ENCODE assay signal across 18 cellular contexts in the genomic region with DNA sequence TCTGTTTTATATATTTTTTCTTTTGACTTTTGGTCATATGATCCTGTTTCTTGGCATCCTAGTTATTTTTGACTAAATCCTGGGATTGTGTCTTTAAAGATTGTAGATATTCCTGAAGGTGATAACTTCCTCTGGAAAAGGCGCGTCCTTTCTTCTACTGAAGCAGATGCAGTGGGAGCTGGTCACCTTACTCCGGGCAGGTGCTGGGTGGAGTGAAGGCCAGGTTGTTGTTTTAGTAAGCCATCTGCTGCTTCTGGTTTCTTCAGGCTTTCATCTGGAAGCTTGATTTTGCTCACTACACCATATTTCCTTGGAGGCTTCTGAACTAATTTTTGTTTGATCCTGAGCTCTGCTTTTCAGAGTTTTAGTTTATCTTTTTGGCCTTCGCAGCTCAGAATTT. TPM values are rescaled to one million over a fixed set of nuclear protein-coding genes. Genes with fewer than 3 reads are reported as not detected.
A peak's percentile ranks its signal among the peaks of the same experiment; 100 is the strongest.
DNase-seq lines count a peak whose midpoint lies in the region; ATAC-seq lines count a peak whose summit lies in the region.
"Had no signal": no experiment of that assay in that cellular context is flagged by ENCODE, and none has a peak within 500 bp of the region (broad histone marks: within the 10 kb centered on the region; RNA-seq: fewer than 3 reads in every experiment).

No MANE protein-coding gene starts in this region.

- H2BK15ac ChIP-seq in neuronal stem cell (ENCODE audit: low read length) = no peak overlapping the region

- H3K79me1 ChIP-seq in neuronal stem cell (ENCODE audit: low read depth, low read length) = peaks cover 3% of the 10 kb centered on the region

- H3K27ac Mint-ChIP-seq in CD4-positive, alpha-beta memory T cell = peak overlapping the region in 3 of 7 donors; percentile 43 to 79 (median 60)
- H3K27ac Mint-ChIP-seq: B cell had no signal

- no peak overlapping the region for H2BK120ac ChIP-seq in neuronal stem cell (ENCODE audit: low read depth, low read length)

- intact Hi-C loops in CD4-positive, alpha-beta memory T cell (cut with micrococcal nuclease) = no loop called here

- H3K9me3 Mint-ChIP-seq in CD4-positive, alpha-beta memory T cell = peaks cover 0 to 2% (median 0%) of the 10 kb centered on the region in 8 donors
- H3K9me3 Mint-ChIP-seq: natural killer cell treated with Interleukin-12 subunit alpha and Interleukin-12 subunit beta and Interleukin-15 and Interleukin-18, amount 100 ng/mL, for 72 hours had no signal

- H2AFZ ChIP-seq in neuronal stem cell (ENCODE audit: low read length) = no peak overlapping the region

- no peak overlapping the region for H3K23ac ChIP-seq in neuronal stem cell (ENCODE audit: low read depth, low read length, poor library complexity)

- H2BK12ac ChIP-seq in neuronal stem cell (ENCODE audit: low read length) = no peak overlapping the region

- peaks cover 0 to 19% (median 12%) of the 10 kb centered on the region in 11 experiments; a peak in 20 of 22 replicates for H3K36me3 ChIP-seq in BLaER1 treated with 17β-estradiol and CSF1 and Interleukin-3, amounts not matched to agents 10 nM and 100 nM
- no peaks in the 10 kb centered on the region for H3K36me3 ChIP-seq in CD4-positive, alpha-beta memory T cell (ENCODE audit: insufficient read depth, low read length)
- H3K36me3 ChIP-seq in neuronal stem cell (replicated peaks in 1 of 2; ENCODE audit: control insufficient read depth in 2 of 2, insufficient read depth in 2 of 2, low read length in 2 of 2) = peaks cover 0 to 6% of the 10 kb centered on the region in 2 donors
- H3K36me3 ChIP-seq: prostate gland had no signal

- no peak overlapping the region for H4K91ac ChIP-seq in neuronal stem cell (ENCODE audit: low read depth, low read length, poor library complexity)

- H4K20me1 ChIP-seq in BLaER1 treated with 17β-estradiol and CSF1 and Interleukin-3, amounts not matched to agents 10 nM and 100 nM = peaks cover 66 to 100% (median 92%) of the 10 kb centered on the region in 11 experiments; a peak in 21 of 22 replicates

- H2BK5ac ChIP-seq in neuronal stem cell (ENCODE audit: low read length) = no peak overlapping the region

- ATAC-seq in HG02938 (IDR thresholded peaks at IDR 0.05; ENCODE audit: unreplicated experiment) = no peak
- no peak for ATAC-seq in GM18520 (IDR thresholded peaks at IDR 0.05; ENCODE audit: unreplicated experiment)
- ATAC-seq: natural killer cell treated with Interleukin-12 subunit alpha and Interleukin-12 subunit beta and Interleukin-15 and Interleukin-18, amount 100 ng/mL, for 72 hours had no signal

- no peak for DNase-seq in CD4-positive, alpha-beta memory T cell
- peak; percentile 5 for DNase-seq in SK-N-DZ (ENCODE audit: low spot score)
- peak; percentile 48 for DNase-seq in left kidney (ENCODE audit: low read depth, low spot score)
- DNase-seq in neuronal stem cell (ENCODE audit: low spot score) = no peak
- DNase-seq: activated CD8-positive, alpha-beta T cell treated with anti-CD3 and anti-CD28 coated beads for 36 hours; amniotic stem cell; caudate nucleus; effector CD8-positive, alpha-beta T cell; NCI-H1417; small intestine; stimulated activated CD4-positive, alpha-beta T cell treated with anti-CD3 and anti-CD28 coated beads, Interleukin-4, amount 100 ng/mL, for 24 hours; SW 1271 had no signal

- peaks cover 6 to 11% of the 10 kb centered on the region in 2 donors for H3K36me3 Mint-ChIP-seq in CD4-positive, alpha-beta memory T cell

- WGBS in neuronal stem cell (ENCODE audit: extremely low coverage in 2 of 2, insufficient read length in 2 of 2, insufficient replicate concordance in 1 of 2), 2 donors = no CpG with 5 or more reads among the region's 4 CpGs

- H2AK5ac ChIP-seq in neuronal stem cell (ENCODE audit: low read depth, low read length) = no peak overlapping the region

- peak overlapping the region in 2 of 11 experiments; percentile 47 to 48; a peak in 2 of 22 replicates for H3K9ac ChIP-seq in BLaER1 treated with 17β-estradiol and CSF1 and Interleukin-3, amounts not matched to agents 10 nM and 100 nM
- H3K9ac ChIP-seq in neuronal stem cell (ENCODE audit: low read depth, low read length, poor library complexity) = no peak overlapping the region

- H3K9me3 ChIP-seq in BLaER1 treated with 17β-estradiol and CSF1 and Interleukin-3, amounts not matched to agents 10 nM and 100 nM (replicated peaks in 1 of 11) = peaks cover 0 to 23% (median 9%) of the 10 kb centered on the region in 11 experiments; a peak in 12 of 22 replicates
- no peaks in the 10 kb centered on the region for H3K9me3 ChIP-seq in CD4-positive, alpha-beta memory T cell (ENCODE audit: control insufficient read depth in 1 of 2, low read length in 2 of 2)
- peaks cover 0 to 11% of the 10 kb centered on the region in 2 donors for H3K9me3 ChIP-seq in neuronal stem cell (replicated peaks in 1 of 2; ENCODE audit: control insufficient read depth in 2 of 2, insufficient read depth in 1 of 2, low read depth in 1 of 2, low read length in 2 of 2)
- H3K9me3 ChIP-seq: prostate gland had no signal

- POLR2A ChIA-PET in CD4-positive, alpha-beta memory T cell (lab: Charles Lee; ENCODE audit: partially characterized antibody) = no interaction called here

- H3K4me3 Mint-ChIP-seq in CD4-positive, alpha-beta memory T cell = peak overlapping the region in 6 of 8 donors; percentile 2 to 72 (median 50)
- H3K4me3 Mint-ChIP-seq: B cell; natural killer cell treated with Interleukin-12 subunit alpha and Interleukin-12 subunit beta and Interleukin-15 and Interleukin-18, amount 100 ng/mL, for 72 hours had no signal

- no peak overlapping the region for H3K14ac ChIP-seq in neuronal stem cell (ENCODE audit: low read length)

- peaks cover 59 to 87% (median 71%) of the 10 kb centered on the region in 4 donors for H3K4me1 Mint-ChIP-seq in CD4-positive, alpha-beta memory T cell

- no peaks in the 10 kb centered on the region for H3K27me3 Mint-ChIP-seq in CD4-positive, alpha-beta memory T cell
- H3K27me3 Mint-ChIP-seq: activated CD8-positive, alpha-beta T cell treated with anti-CD3 and anti-CD28 coated beads for 36 hours; B cell; natural killer cell treated with Interleukin-12 subunit alpha and Interleukin-12 subunit beta and Interleukin-15 and Interleukin-18, amount 100 ng/mL, for 72 hours had no signal

- H3K4ac ChIP-seq in neuronal stem cell (ENCODE audit: low read length) = no peak overlapping the region

- H3K4me1 ChIP-seq in BLaER1 treated with 17β-estradiol and CSF1 and Interleukin-3, amounts not matched to agents 10 nM and 100 nM = peaks cover 25 to 56% (median 44%) of the 10 kb centered on the region in 10 experiments
- H3K4me1 ChIP-seq in CD4-positive, alpha-beta memory T cell (ENCODE audit: insufficient read depth, low read length) = peaks cover 74% of the 10 kb centered on the region
- H3K4me1 ChIP-seq in neuronal stem cell (ENCODE audit: control insufficient read depth in 2 of 2, insufficient read depth in 1 of 2, low read depth in 1 of 2, low read length in 2 of 2) = no peaks in the 10 kb centered on the region

- no peak overlapping the region for H3K4me3 ChIP-seq in BLaER1 treated with 17β-estradiol and CSF1 and Interleukin-3, amounts not matched to agents 10 nM and 100 nM
- H3K4me3 ChIP-seq in CD4-positive, alpha-beta memory T cell (ENCODE audit: low read length in 2 of 2) = no peak overlapping the region
- no peak overlapping the region for H3K4me3 ChIP-seq in neuronal stem cell (ENCODE audit: low read length in 2 of 2)
- H3K4me3 ChIP-seq: prostate gland had no signal

- peak overlapping the region in 8 of 11 experiments; percentile 2 to 52 (median 38); a peak in 14 of 22 replicates for H3K4me2 ChIP-seq in BLaER1 treated with 17β-estradiol and CSF1 and Interleukin-3, amounts not matched to agents 10 nM and 100 nM
- H3K4me2 ChIP-seq in neuronal stem cell (ENCODE audit: insufficient read depth, low read length, poor library complexity, severe bottlenecking) = no peak overlapping the region

- H4K8ac ChIP-seq in neuronal stem cell (ENCODE audit: low read depth, low read length) = no peak overlapping the region

- CTCF ChIA-PET in CD4-positive, alpha-beta memory T cell (lab: Charles Lee; ENCODE audit: partially characterized antibody) = interaction anchor here (1.5 kb wide), 2 partner anchors 13 to 22 kb away, joined by 3 to 4 read pairs; a partner anchor contains a TSS

- H3K27ac ChIP-seq in BLaER1 treated with 17β-estradiol and CSF1 and Interleukin-3, amounts not matched to agents 10 nM and 100 nM = peak overlapping the region in 2 of 11 experiments; percentile 8 to 18; a peak in 1 of 22 replicates
- no peak overlapping the region for H3K27ac ChIP-seq in CD4-positive, alpha-beta memory T cell (ENCODE audit: low read depth, low read length)
- no peak overlapping the region for H3K27ac ChIP-seq in neuronal stem cell (replicated peaks; ENCODE audit: low read length)
- H3K27ac ChIP-seq: prostate gland had no signal

- no peaks in the 10 kb centered on the region for H3K27me3 ChIP-seq in BLaER1 treated with 17β-estradiol and CSF1 and Interleukin-3, amounts not matched to agents 10 nM and 100 nM
- H3K27me3 ChIP-seq in CD4-positive, alpha-beta memory T cell (ENCODE audit: insufficient read depth, low read length) = no peaks in the 10 kb centered on the region
- no peaks in the 10 kb centered on the region for H3K27me3 ChIP-seq in neuronal stem cell (ENCODE audit: control insufficient read depth in 3 of 3, insufficient read depth in 3 of 3, low read depth in 1 of 3, low read length in 3 of 3)

- no peak overlapping the region for H3K18ac ChIP-seq in neuronal stem cell (ENCODE audit: low read length)

RNA-seq across cellular contexts. Expression of a gene that starts 21.5 kb away (rescaled TPM):
- total RNA-seq in CD4-positive, alpha-beta memory T cell = 10 to 100 TPM; 91.7 to 95.0 TPM
- polyA plus RNA-seq in CD4-positive, alpha-beta memory T cell = 10 to 100 TPM; 16.6 to 37.7 TPM
- 58.2 and 68.6 TPM in 2 replicates for polyA plus RNA-seq in SK-N-DZ (2014; cell fraction: cytosol; rRNA removed)
- 64.3 and 70.5 TPM in 2 replicates for polyA plus RNA-seq in SK-N-DZ (2014; cell fraction: nucleus; rRNA removed)
- 48.6 TPM for polyA plus RNA-seq in neuronal stem cell (2013, experiment 1 of 2)
- polyA plus RNA-seq in neuronal stem cell (2013, experiment 2 of 2) = 48.5 TPM

Comparison
In these comparisons a context has a peak if more than half of its experiments do, and no peak if none do; other contexts are left out.
1. DNase-seq: peak in SK-N-DZ (single experiment) and left kidney (single experiment); none in CD4-positive, alpha-beta memory T cell (0 of 5) and neuronal stem cell (single experiment).